ENCODE assay signal across 8 cellular contexts in genomic region chr9:34651876-34652602, GRCh38. TPM values are rescaled to one million over a fixed set of nuclear protein-coding genes. Genes with fewer than 3 reads are reported as not detected.
DNase-seq lines count a peak whose midpoint lies in the region; ATAC-seq and TF ChIP-seq lines count a peak whose summit lies in the region.

Gene IL11RA (plus strand): TSS chr9:34652185. CDS start chr9:34655218, 3,033 bp downstream.

- H3K27me3 ChIP-seq in fibroblast of lung (ENCODE audit: control insufficient read depth, insufficient read depth, low read length) = no peaks in the 10 kb centered on the region

- peak within 1 kb of the TSS; percentile 70 for H2AFZ ChIP-seq in fibroblast of lung (ENCODE audit: low read length)

- peak within 1 kb of the TSS; percentile 58 for H3K27ac Mint-ChIP-seq in activated T-cell treated with anti-CD3 and anti-CD28 coated beads, Interleukin-2, amount 50 U/mL, for 24 hours

- H3K9me3 ChIP-seq in ES-I3 (ENCODE audit: control insufficient read depth, insufficient read depth, low read length) = no peaks in the 10 kb centered on the region
- H3K9me3 ChIP-seq in fibroblast of lung (ENCODE audit: control insufficient read depth, insufficient read depth, low read depth, low read length) = no peaks in the 10 kb centered on the region

- H3K79me2 ChIP-seq in fibroblast of lung (ENCODE audit: control insufficient read depth, insufficient read depth, low read length) = peaks cover 9% of the 10 kb centered on the region

- peak within 1 kb of the TSS; percentile 18 for H3K27ac ChIP-seq in fibroblast of lung (ENCODE audit: insufficient read depth, low read length)

- DNase-seq in NCI-H2029 (lab: John Stamatoyannopoulos, UW) (peak; percentile 56), fibroblast of lung (ENCODE audit: low read depth in 2 of 2) (peak; percentile 86 to 88), mucosa of gallbladder (ENCODE audit: low spot score) (peak; percentile 73), stromal cell of bone marrow (ENCODE audit: low read depth) (peak; percentile 80), NCI-H345 treated with DMSO at 0.1 percent for 48 hours (lab: John Stamatoyannopoulos, UW; ENCODE audit: unreplicated experiment) (no peak)
- peak; percentile 62 for DNase-seq in activated T-cell treated with anti-CD3 and anti-CD28 coated beads, Interleukin-2, amount 50 U/mL, for 24 hours

- no peak for TF ChIP-seq CTCF in fibroblast of lung (conservative IDR thresholded peaks at IDR 0.05 in 1 of 2, IDR thresholded peaks at IDR 0.05 in 1 of 2; ENCODE audit: low read depth in 1 of 2, low read length in 2 of 2)

- H3K4me3 ChIP-seq in fibroblast of lung (replicated peaks in 1 of 4; ENCODE audit: control extremely low read depth in 1 of 4, insufficient read depth in 1 of 4, low read depth in 3 of 4, low read length in 4 of 4) = peak within 1 kb of the TSS; percentile 43 to 55 (median 50)

- H3K36me3 ChIP-seq in ES-I3 (ENCODE audit: insufficient read depth, low read length) = no peaks in the 10 kb centered on the region
- H3K36me3 ChIP-seq in fibroblast of lung (ENCODE audit: control insufficient read depth, insufficient read depth, low read length) = peaks cover 6% of the 10 kb centered on the region

- no peaks in the 10 kb centered on the region for H3K9me3 Mint-ChIP-seq in activated T-cell treated with anti-CD3 and anti-CD28 coated beads, Interleukin-2, amount 50 U/mL, for 24 hours

- no peaks in the 10 kb centered on the region for H4K20me1 ChIP-seq in fibroblast of lung (ENCODE audit: control insufficient read depth, extremely low read depth, insufficient read depth, low read length)

- H3K4me3 Mint-ChIP-seq in activated T-cell treated with anti-CD3 and anti-CD28 coated beads, Interleukin-2, amount 50 U/mL, for 24 hours = no peak within 1 kb of the TSS

- no peak for ATAC-seq in GM18498 (IDR thresholded peaks at IDR 0.05; ENCODE audit: unreplicated experiment)

- H3K9ac ChIP-seq in ES-I3 (ENCODE audit: low read depth, low read length) (peak within 1 kb of the TSS; percentile 82), fibroblast of lung (ENCODE audit: insufficient read depth, low read length) (peak within 1 kb of the TSS; percentile 33)

- H3K4me1 Mint-ChIP-seq in activated T-cell treated with anti-CD3 and anti-CD28 coated beads, Interleukin-2, amount 50 U/mL, for 24 hours (ENCODE audit: low read depth) = peaks cover 37% of the 10 kb centered on the region

- peaks cover 32% of the 10 kb centered on the region for H3K4me1 ChIP-seq in ES-I3 (ENCODE audit: insufficient read depth, low read length)
- H3K4me1 ChIP-seq in fibroblast of lung (ENCODE audit: control insufficient read depth, extremely low read depth, insufficient read depth, low read length) = peaks cover 36% of the 10 kb centered on the region

- no peaks in the 10 kb centered on the region for H3K27me3 Mint-ChIP-seq in activated T-cell treated with anti-CD3 and anti-CD28 coated beads, Interleukin-2, amount 50 U/mL, for 24 hours

- H3K36me3 Mint-ChIP-seq in activated T-cell treated with anti-CD3 and anti-CD28 coated beads, Interleukin-2, amount 50 U/mL, for 24 hours (ENCODE audit: low read depth) = peaks cover 48% of the 10 kb centered on the region

- peak within 1 kb of the TSS; percentile 93 for H3K4me2 ChIP-seq in fibroblast of lung (ENCODE audit: extremely low read depth, insufficient read depth, low read length)

RNA-seq across cellular contexts. Expression of gene IL11RA, which starts in this region (rescaled TPM):
- 6.9 and 8.2 TPM in 2 replicates for total RNA-seq in fibroblast of lung
- polyA plus RNA-seq in fibroblast of lung = 3.1 and 5.0 TPM in 2 replicates
- polyA plus RNA-seq in fibroblast of lung (2012) = 5.8 and 6.1 TPM in 2 replicates
- polyA minus RNA-seq in fibroblast of lung (ENCODE audit: low replicate concordance) = 3.9 and 8.7 TPM in 2 replicates
- 37.0 TPM for total RNA-seq in mucosa of gallbladder
